ENCODE assay signal across 15 cellular contexts in genomic region chr18:49630246-49630699, GRCh38.
DNase-seq lines count a peak whose midpoint lies in the region; ATAC-seq, FAIRE-seq and TF ChIP-seq lines count a peak whose summit lies in the region.
"Had no signal": no experiment of that assay in that cellular context is flagged by ENCODE, and none has a peak within 500 bp of the region (broad histone marks: within the 10 kb centered on the region; RNA-seq: fewer than 3 reads in every experiment).

No MANE protein-coding gene starts in this region.

- no peak overlapping the region for H3K9ac ChIP-seq in endodermal cell (ENCODE audit: extremely low read depth, low read length, poor library complexity, severe bottlenecking)
- H3K9ac ChIP-seq in mesenchymal stem cell (ENCODE audit: low read length), result no peak overlapping the region
- H3K9ac ChIP-seq in subcutaneous abdominal adipose tissue (ENCODE audit: low read length in 5 of 5), result no peak overlapping the region
- H3K9ac ChIP-seq: parathyroid adenoma had no signal

- no peak overlapping the region for H2AFZ ChIP-seq in mesenchymal stem cell (ENCODE audit: low read depth, low read length)
- H2AFZ ChIP-seq: parathyroid adenoma had no signal

- no peak overlapping the region for H2BK120ac ChIP-seq in mesenchymal stem cell (ENCODE audit: low read depth, low read length)

- H3K4me1 Mint-ChIP-seq in endodermal cell, result peaks cover 14% of the 10 kb centered on the region
- no peaks in the 10 kb centered on the region for H3K4me1 Mint-ChIP-seq in T-helper 17 cell

- no peaks in the 10 kb centered on the region for H3K9me3 ChIP-seq in endodermal cell (ENCODE audit: control insufficient read depth, low read length)
- H3K9me3 ChIP-seq in mesenchymal stem cell (ENCODE audit: control insufficient read depth, low read length), result no peaks in the 10 kb centered on the region
- no peaks in the 10 kb centered on the region for H3K9me3 ChIP-seq in subcutaneous abdominal adipose tissue (ENCODE audit: control insufficient read depth in 5 of 5, low read length in 5 of 5)
- no peaks in the 10 kb centered on the region for H3K9me3 ChIP-seq in T-helper 17 cell (ENCODE audit: control insufficient read depth, low read length, poor library complexity, severe bottlenecking)
- H3K9me3 ChIP-seq: BE2C had no signal

- ATAC-seq in T-helper 17 cell, result no peak
- no peak for ATAC-seq in HG02571 (IDR thresholded peaks at IDR 0.05; ENCODE audit: unreplicated experiment)

- no peak overlapping the region for H3K27ac Mint-ChIP-seq in endodermal cell
- no peak overlapping the region for H3K27ac Mint-ChIP-seq in T-helper 17 cell

- no peaks in the 10 kb centered on the region for H3K27me3 ChIP-seq in endodermal cell (ENCODE audit: control insufficient read depth, insufficient read depth, low read length, poor library complexity, severe bottlenecking)
- peaks cover 0 to 4% of the 10 kb centered on the region in 2 experiments for H3K27me3 ChIP-seq in mesenchymal stem cell (ENCODE audit: control insufficient read depth in 1 of 2, insufficient read depth in 1 of 2, low read length in 2 of 2)
- H3K27me3 ChIP-seq in subcutaneous abdominal adipose tissue (ENCODE audit: control insufficient read depth in 5 of 5, insufficient read depth in 4 of 5, low read length in 5 of 5), result no peaks in the 10 kb centered on the region
- H3K27me3 ChIP-seq: BE2C had no signal

- H3K9me3 Mint-ChIP-seq in endodermal cell, result no peaks in the 10 kb centered on the region

- no peak for TF ChIP-seq CTCF in endodermal cell (conservative IDR thresholded peaks at IDR 0.05)

- H3K4me2 ChIP-seq in mesenchymal stem cell (ENCODE audit: low read length, poor library complexity, severe bottlenecking), result no peak overlapping the region

- no peak overlapping the region for H2BK5ac ChIP-seq in mesenchymal stem cell (ENCODE audit: low read depth, low read length, poor library complexity, severe bottlenecking)

- H3K27ac ChIP-seq in endodermal cell (ENCODE audit: low read depth, low read length) (no peak overlapping the region), mesenchymal stem cell (ENCODE audit: low read length, poor library complexity, severe bottlenecking) (no peak overlapping the region), subcutaneous abdominal adipose tissue (ENCODE audit: low read depth, low read length) (peak overlapping the region; percentile 44)
- H3K27ac ChIP-seq: parathyroid adenoma had no signal

- H3K4me1 ChIP-seq in endodermal cell (ENCODE audit: control insufficient read depth, insufficient read depth, low read length) (no peaks in the 10 kb centered on the region), mesenchymal stem cell (ENCODE audit: control insufficient read depth, insufficient read depth, low read depth, low read length) (peaks cover 12% of the 10 kb centered on the region), subcutaneous abdominal adipose tissue (ENCODE audit: control insufficient read depth in 5 of 5, insufficient read depth in 5 of 5, low read length in 5 of 5) (peaks cover 11 to 48% (median 45%) of the 10 kb centered on the region in 5 donors)
- H3K4me1 ChIP-seq: BE2C, parathyroid adenoma had no signal

- H3K18ac ChIP-seq in mesenchymal stem cell (ENCODE audit: low read depth in 1 of 2, low read length in 2 of 2), result no peak overlapping the region

- peak overlapping the region in 1 of 2 experiments; percentile 57 for H3K14ac ChIP-seq in mesenchymal stem cell (ENCODE audit: low read length in 2 of 2)

- H2BK15ac ChIP-seq in mesenchymal stem cell (ENCODE audit: low read depth, poor library complexity, severe bottlenecking), result no peak overlapping the region

- no peak overlapping the region for H2AK5ac ChIP-seq in mesenchymal stem cell (ENCODE audit: low read length, severe bottlenecking)

- no peaks in the 10 kb centered on the region for H3K36me3 Mint-ChIP-seq in endodermal cell (ENCODE audit: low read depth)
- H3K36me3 Mint-ChIP-seq in T-helper 17 cell (ENCODE audit: low read depth), result no peaks in the 10 kb centered on the region
- H3K36me3 Mint-ChIP-seq: brain had no signal

- H3K4me3 ChIP-seq in endodermal cell (ENCODE audit: low read length) (no peak overlapping the region), mesenchymal stem cell (ENCODE audit: insufficient read depth in 1 of 2, low read depth in 1 of 2, low read length in 2 of 2) (no peak overlapping the region), subcutaneous abdominal adipose tissue (ENCODE audit: low read depth in 1 of 5, low read length in 5 of 5) (no peak overlapping the region)

- H4K8ac ChIP-seq in mesenchymal stem cell (ENCODE audit: low read length), result no peak overlapping the region

- no peak overlapping the region for H4K91ac ChIP-seq in mesenchymal stem cell (ENCODE audit: low read length)

- no peak for FAIRE-seq in urothelium cell line (lab: Jason Lieb, UNC)
- FAIRE-seq: D721Med had no signal

- no peak overlapping the region for H3K4ac ChIP-seq in mesenchymal stem cell (ENCODE audit: low read depth in 1 of 2, low read length in 2 of 2)

- H3K79me1 ChIP-seq in mesenchymal stem cell (replicated peaks; ENCODE audit: low read length, poor library complexity, severe bottlenecking), result no peaks in the 10 kb centered on the region

- no peak overlapping the region for H3K23ac ChIP-seq in mesenchymal stem cell (ENCODE audit: low read length in 2 of 2)

- H3K4me3 Mint-ChIP-seq in endodermal cell, result no peak overlapping the region
- H3K4me3 Mint-ChIP-seq in T-helper 17 cell, result no peak overlapping the region
- H3K4me3 Mint-ChIP-seq: brain had no signal

- no peaks in the 10 kb centered on the region for H3K36me3 ChIP-seq in endodermal cell (ENCODE audit: control insufficient read depth, insufficient read depth, low read length)
- no peaks in the 10 kb centered on the region for H3K36me3 ChIP-seq in mesenchymal stem cell (ENCODE audit: control insufficient read depth in 1 of 2, insufficient read depth in 2 of 2, low read depth in 1 of 2, low read length in 2 of 2)
- no peaks in the 10 kb centered on the region for H3K36me3 ChIP-seq in subcutaneous abdominal adipose tissue (ENCODE audit: control insufficient read depth in 5 of 5, insufficient read depth in 5 of 5, low read length in 5 of 5)
- H3K36me3 ChIP-seq: BE2C had no signal

- H2BK12ac ChIP-seq in mesenchymal stem cell (ENCODE audit: low read length in 2 of 2), result no peak overlapping the region

- H3K27me3 Mint-ChIP-seq in endodermal cell (ENCODE audit: insufficient read depth) (peaks cover 17% of the 10 kb centered on the region), T-helper 17 cell (peaks cover 27% of the 10 kb centered on the region)
- H3K27me3 Mint-ChIP-seq: brain had no signal

- DNase-seq in SKM-1 treated with dmso at 0.1 percent for 144 hours (lab: John Stamatoyannopoulos, UW; ENCODE audit: unreplicated experiment) (peak; percentile 14), endodermal cell (peak; percentile 18), mesenchymal stem cell (peak; percentile 41), T-helper 17 cell (no peak), urothelium cell line (ENCODE audit: low spot score) (no peak)
- DNase-seq: activated naive CD4-positive, alpha-beta T cell treated with anti-CD3 and anti-CD28 coated beads, Interleukin-2, amount 50 U/mL, for 16 hours; BE2C; dermis blood vessel endothelial cell; hypothalamus; NCI-H1092 treated with DMSO at 0.1 percent for 48 hours had no signal

Comparison
In these comparisons a context has a peak if more than half of its experiments do, and no peak if none do; other contexts are left out.
1. DNase-seq: peak in SKM-1 treated with dmso at 0.1 percent for 144 hours (single experiment), endodermal cell (single experiment) and mesenchymal stem cell (single experiment); none in T-helper 17 cell (0 of 3) and urothelium cell line (single experiment).